1 cellular context compared by ENCODE assay signal in the genomic region with DNA sequence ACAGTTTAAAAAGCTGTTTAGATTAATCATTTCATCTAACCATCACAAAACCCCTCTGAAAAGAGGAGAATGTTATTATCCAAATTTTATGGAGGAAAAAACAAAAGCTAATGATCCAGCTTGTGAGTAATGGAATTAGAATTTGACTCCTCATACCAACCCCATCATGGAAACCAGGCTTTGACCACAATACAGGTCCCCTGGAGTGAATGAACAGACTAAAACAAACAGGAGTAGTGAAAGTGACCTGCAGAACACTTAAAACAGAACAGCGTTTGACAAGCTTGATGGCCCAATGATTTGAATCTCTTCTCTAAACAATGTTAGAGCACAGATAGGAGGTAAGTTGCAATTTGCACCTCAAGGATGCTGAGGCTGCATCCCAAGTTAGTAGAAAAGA.
TF ChIP-seq lines count a peak whose summit lies in the region.

No MANE protein-coding gene starts in this region.

TF ChIP-seq in SK-N-SH, 30 proteins besides CTCF, POLR2A, EP300 and RAD21 (continued from another document):
- TF ChIP-seq, protein P1, sequence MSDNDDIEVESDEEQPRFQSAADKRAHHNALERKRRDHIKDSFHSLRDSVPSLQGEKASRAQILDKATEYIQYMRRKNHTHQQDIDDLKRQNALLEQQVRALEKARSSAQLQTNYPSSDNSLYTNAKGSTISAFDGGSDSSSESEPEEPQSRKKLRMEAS (IDR thresholded peaks at IDR 0.05; ENCODE audit: low read depth) = 0 out of 2 replicates have a peak, but pooled peaks have one; percentile 29
- TF ChIP-seq YY1 (IDR thresholded peaks at IDR 0.05; ENCODE audit: low read depth) (0 out of 2 replicates have a peak, but pooled peaks have one; percentile 11), RXRA (IDR thresholded peaks at IDR 0.05; ENCODE audit: borderline replicate concordance, low read depth) (peak; percentile 76; the same call in 1 of the 2 replicates), NFIC (IDR thresholded peaks at IDR 0.05; ENCODE audit: borderline replicate concordance) (peak; percentile 62), GABPA (IDR thresholded peaks at IDR 0.05; ENCODE audit: low read depth) (no peak), RFX5 (IDR thresholded peaks at IDR 0.05; ENCODE audit: low read length) (no peak), JUND (IDR thresholded peaks at IDR 0.05) (peak; percentile 87), FOSL2 (IDR thresholded peaks at IDR 0.05; ENCODE audit: borderline replicate concordance, low read depth) (peak; percentile 75; the same call in 1 of the 2 replicates), SMC3 (IDR thresholded peaks at IDR 0.05; ENCODE audit: low read depth, low read length) (no peak), GATA2 (CRISPR knock-in tag; IDR thresholded peaks at IDR 0.05) (no peak), CHD2 (IDR thresholded peaks at IDR 0.05; ENCODE audit: low read length, partially characterized antibody) (no peak), EZH2phosphoT487 (IDR thresholded peaks at IDR 0.05; ENCODE audit: borderline replicate concordance, low read depth) (no peak), TCF12 (IDR thresholded peaks at IDR 0.05) (peak; percentile 89), NRF1 (IDR thresholded peaks at IDR 0.05; ENCODE audit: low read depth, low read length) (no peak), TAF1 (IDR thresholded peaks at IDR 0.05; ENCODE audit: borderline replicate concordance, low read depth, low read length) (no peak)
- TF ChIP-seq, protein P2, sequence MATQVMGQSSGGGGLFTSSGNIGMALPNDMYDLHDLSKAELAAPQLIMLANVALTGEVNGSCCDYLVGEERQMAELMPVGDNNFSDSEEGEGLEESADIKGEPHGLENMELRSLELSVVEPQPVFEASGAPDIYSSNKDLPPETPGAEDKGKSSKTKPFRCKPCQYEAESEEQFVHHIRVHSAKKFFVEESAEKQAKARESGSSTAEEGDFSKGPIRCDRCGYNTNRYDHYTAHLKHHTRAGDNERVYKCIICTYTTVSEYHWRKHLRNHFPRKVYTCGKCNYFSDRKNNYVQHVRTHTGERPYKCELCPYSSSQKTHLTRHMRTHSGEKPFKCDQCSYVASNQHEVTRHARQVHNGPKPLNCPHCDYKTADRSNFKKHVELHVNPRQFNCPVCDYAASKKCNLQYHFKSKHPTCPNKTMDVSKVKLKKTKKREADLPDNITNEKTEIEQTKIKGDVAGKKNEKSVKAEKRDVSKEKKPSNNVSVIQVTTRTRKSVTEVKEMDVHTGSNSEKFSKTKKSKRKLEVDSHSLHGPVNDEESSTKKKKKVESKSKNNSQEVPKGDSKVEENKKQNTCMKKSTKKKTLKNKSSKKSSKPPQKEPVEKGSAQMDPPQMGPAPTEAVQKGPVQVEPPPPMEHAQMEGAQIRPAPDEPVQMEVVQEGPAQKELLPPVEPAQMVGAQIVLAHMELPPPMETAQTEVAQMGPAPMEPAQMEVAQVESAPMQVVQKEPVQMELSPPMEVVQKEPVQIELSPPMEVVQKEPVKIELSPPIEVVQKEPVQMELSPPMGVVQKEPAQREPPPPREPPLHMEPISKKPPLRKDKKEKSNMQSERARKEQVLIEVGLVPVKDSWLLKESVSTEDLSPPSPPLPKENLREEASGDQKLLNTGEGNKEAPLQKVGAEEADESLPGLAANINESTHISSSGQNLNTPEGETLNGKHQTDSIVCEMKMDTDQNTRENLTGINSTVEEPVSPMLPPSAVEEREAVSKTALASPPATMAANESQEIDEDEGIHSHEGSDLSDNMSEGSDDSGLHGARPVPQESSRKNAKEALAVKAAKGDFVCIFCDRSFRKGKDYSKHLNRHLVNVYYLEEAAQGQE (IDR thresholded peaks at IDR 0.05; ENCODE audit: low read depth, low read length) = 0 out of 2 replicates have a peak, but pooled peaks have one; percentile 21
- TF ChIP-seq, protein P3, sequence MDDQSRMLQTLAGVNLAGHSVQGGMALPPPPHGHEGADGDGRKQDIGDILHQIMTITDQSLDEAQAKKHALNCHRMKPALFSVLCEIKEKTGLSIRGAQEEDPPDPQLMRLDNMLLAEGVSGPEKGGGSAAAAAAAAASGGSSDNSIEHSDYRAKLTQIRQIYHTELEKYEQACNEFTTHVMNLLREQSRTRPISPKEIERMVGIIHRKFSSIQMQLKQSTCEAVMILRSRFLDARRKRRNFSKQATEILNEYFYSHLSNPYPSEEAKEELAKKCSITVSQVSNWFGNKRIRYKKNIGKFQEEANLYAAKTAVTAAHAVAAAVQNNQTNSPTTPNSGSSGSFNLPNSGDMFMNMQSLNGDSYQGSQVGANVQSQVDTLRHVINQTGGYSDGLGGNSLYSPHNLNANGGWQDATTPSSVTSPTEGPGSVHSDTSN (IDR thresholded peaks at IDR 0.05) = peak; percentile 85
- TF ChIP-seq, protein P4, sequence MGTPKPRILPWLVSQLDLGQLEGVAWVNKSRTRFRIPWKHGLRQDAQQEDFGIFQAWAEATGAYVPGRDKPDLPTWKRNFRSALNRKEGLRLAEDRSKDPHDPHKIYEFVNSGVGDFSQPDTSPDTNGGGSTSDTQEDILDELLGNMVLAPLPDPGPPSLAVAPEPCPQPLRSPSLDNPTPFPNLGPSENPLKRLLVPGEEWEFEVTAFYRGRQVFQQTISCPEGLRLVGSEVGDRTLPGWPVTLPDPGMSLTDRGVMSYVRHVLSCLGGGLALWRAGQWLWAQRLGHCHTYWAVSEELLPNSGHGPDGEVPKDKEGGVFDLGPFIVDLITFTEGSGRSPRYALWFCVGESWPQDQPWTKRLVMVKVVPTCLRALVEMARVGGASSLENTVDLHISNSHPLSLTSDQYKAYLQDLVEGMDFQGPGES (IDR thresholded peaks at IDR 0.05; ENCODE audit: low read depth, low read length) = no peak
TF ChIP-seq in SK-N-SH: peak in this region for 13.
